8 cellular contexts compared by ENCODE assay signal in genomic region chr1:151165281-151165737, GRCh38. TPM values are rescaled to one million over a fixed set of nuclear protein-coding genes. Genes with fewer than 3 reads are reported as not detected.
DNase-seq lines count a peak whose midpoint lies in the region; ATAC-seq and TF ChIP-seq lines count a peak whose summit lies in the region.

No MANE protein-coding gene starts in this region.

- peak overlapping the region; percentile 89 for H2AFZ ChIP-seq in PC-9

- H3K4me1 ChIP-seq in CD4-positive, CD25-positive, alpha-beta regulatory T cell (ENCODE audit: control insufficient read depth, insufficient read depth, low read length, poor library complexity, severe bottlenecking), result peaks cover 34% of the 10 kb centered on the region
- H3K4me1 ChIP-seq in HAP-1, result peaks cover 10% of the 10 kb centered on the region
- peaks cover 15% of the 10 kb centered on the region; the same call in 1 of the 2 replicates for H3K4me1 ChIP-seq in PC-9 (replicated peaks; ENCODE audit: insufficient read depth)
- peaks cover 16% of the 10 kb centered on the region for H3K4me1 ChIP-seq in ectodermal cell (ENCODE audit: control insufficient read depth, insufficient read depth, low read length)
- H3K4me1 ChIP-seq in thymus (ENCODE audit: control insufficient read depth, insufficient read depth, low read length), result peaks cover 14% of the 10 kb centered on the region

- peak overlapping the region; percentile 95 to 98 (median 96) for H3K4me3 Mint-ChIP-seq in CD4-positive, CD25-positive, alpha-beta regulatory T cell

- H3K79me2 ChIP-seq in PC-9 (ENCODE audit: low read depth), result peaks cover 28% of the 10 kb centered on the region

- POLR2A ChIA-PET in PC-9 (lab: Charles Lee; ENCODE audit: unreplicated experiment), result interaction anchor here (0.5 to 0.8 kb wide), 3 partner anchors 24 to 352 kb away, joined by 9 to 21 read pairs (median 10); partner anchors contain the start of gene VPS72

- H3K4me1 Mint-ChIP-seq in CD4-positive, CD25-positive, alpha-beta regulatory T cell, result peaks cover 6 to 80% (median 39%) of the 10 kb centered on the region in 4 donors

- H3K27ac Mint-ChIP-seq in CD4-positive, CD25-positive, alpha-beta regulatory T cell, result peak overlapping the region; percentile 89 to 97 (median 97)

- H3K9me3 Mint-ChIP-seq in CD4-positive, CD25-positive, alpha-beta regulatory T cell, result no peaks in the 10 kb centered on the region

- in situ Hi-C loops in HAP-1 (cut with MboI; ENCODE audit: low sequenced_read_pairs), result no loop called here

- peak overlapping the region; percentile 65 for H3K27ac ChIP-seq in CD4-positive, CD25-positive, alpha-beta regulatory T cell (ENCODE audit: insufficient read depth, low read length, poor library complexity, severe bottlenecking)
- H3K27ac ChIP-seq in PC-9 (no peak overlapping the region), ectodermal cell (ENCODE audit: insufficient read depth, low read depth, low read length, poor library complexity, severe bottlenecking) (peak overlapping the region; percentile 72), thymus (ENCODE audit: low read depth) (peak overlapping the region; percentile 6)

- 3% methylated on average over 15 of the region's 15 CpGs for WGBS in ectodermal cell, 2 experiments
- 40% methylated on average over 15 of the region's 15 CpGs for WGBS in thymus

- peaks cover 29% of the 10 kb centered on the region for H3K36me3 Mint-ChIP-seq in CD4-positive, CD25-positive, alpha-beta regulatory T cell

- peaks cover 6% of the 10 kb centered on the region for H3K27me3 Mint-ChIP-seq in CD4-positive, CD25-positive, alpha-beta regulatory T cell

- no peaks in the 10 kb centered on the region for H3K9me2 ChIP-seq in PC-9 (ENCODE audit: insufficient read depth)

- CTCF ChIA-PET in PC-9 (lab: Charles Lee), result interaction anchor here (0.8 kb wide), 1 partner anchor 66 kb away, joined by 4 read pairs; no protein-coding TSS in a partner anchor

- peaks cover 36% of the 10 kb centered on the region for H3K36me3 ChIP-seq in CD4-positive, CD25-positive, alpha-beta regulatory T cell (ENCODE audit: control insufficient read depth, insufficient read depth, low read length)
- H3K36me3 ChIP-seq in HAP-1 (replicated peaks) (peaks cover 12% of the 10 kb centered on the region), PC-9 (ENCODE audit: low read depth) (no peaks in the 10 kb centered on the region), ectodermal cell (ENCODE audit: control insufficient read depth, insufficient read depth, low read length) (peaks cover 7% of the 10 kb centered on the region), thymus (ENCODE audit: control insufficient read depth, insufficient read depth) (peaks cover 35% of the 10 kb centered on the region)

- H4K20me1 ChIP-seq in PC-9 (ENCODE audit: insufficient read depth), result no peaks in the 10 kb centered on the region

- TF ChIP-seq CTCF in PC-9 (conservative IDR thresholded peaks at IDR 0.05), result no peak

- peak overlapping the region; percentile 77 for H3K4me2 ChIP-seq in PC-9

- no TSS peak for BruUV-seq in PC-9 (replicated peaks; lab: Mats Ljungman, UMichigan)

- peaks cover 6% of the 10 kb centered on the region; the same call in 1 of the 2 replicates for H3F3A ChIP-seq in PC-9 (ENCODE audit: insufficient read depth, low read depth)

- peak overlapping the region; percentile 100 for H3K4me3 ChIP-seq in CD4-positive, CD25-positive, alpha-beta regulatory T cell (ENCODE audit: low read depth, low read length)
- H3K4me3 ChIP-seq in HAP-1 (peak overlapping the region; percentile 87), PC-9 (peak overlapping the region; percentile 64), ectodermal cell (ENCODE audit: insufficient read depth, low read depth, low read length) (peak overlapping the region; percentile 95), thymus (ENCODE audit: low read length) (peak overlapping the region; percentile 64)

- H3K9me3 ChIP-seq in CD4-positive, CD25-positive, alpha-beta regulatory T cell (ENCODE audit: control insufficient read depth in 2 of 2, low read length in 2 of 2), result no peaks in the 10 kb centered on the region
- H3K9me3 ChIP-seq in HAP-1 (no peaks in the 10 kb centered on the region), PC-9 (ENCODE audit: insufficient read depth, low read depth) (no peaks in the 10 kb centered on the region), ectodermal cell (ENCODE audit: control insufficient read depth, low read length) (no peaks in the 10 kb centered on the region), thymus (ENCODE audit: control insufficient read depth) (no peaks in the 10 kb centered on the region)

- no peak for ATAC-seq in CD4-positive, CD25-positive, alpha-beta regulatory T cell (ENCODE audit: low read depth in 2 of 2)
- no peak for ATAC-seq in HG02623 (IDR thresholded peaks at IDR 0.05; ENCODE audit: unreplicated experiment)
- ATAC-seq in GM19324 (IDR thresholded peaks at IDR 0.05; ENCODE audit: low FRiP score, unreplicated experiment), result no peak

- no peaks in the 10 kb centered on the region for H3K27me3 ChIP-seq in CD4-positive, CD25-positive, alpha-beta regulatory T cell (ENCODE audit: control insufficient read depth, insufficient read depth, low read length)
- H3K27me3 ChIP-seq in HAP-1 (ENCODE audit: low read depth) (no peaks in the 10 kb centered on the region), PC-9 (ENCODE audit: insufficient read depth, low read depth) (no peaks in the 10 kb centered on the region), ectodermal cell (ENCODE audit: control insufficient read depth, insufficient read depth, low read length, poor library complexity, severe bottlenecking) (no peaks in the 10 kb centered on the region), thymus (ENCODE audit: control insufficient read depth, insufficient read depth) (no peaks in the 10 kb centered on the region)

- DNase-seq in CD4-positive, CD25-positive, alpha-beta regulatory T cell, result no peak
- DNase-seq in HAP-1 (ENCODE audit: low spot score in 2 of 2) (peak; percentile 37 to 69), PC-9 (peak in 1 of 2 experiments; percentile 21), medulla oblongata (ENCODE audit: extremely low spot score) (peak; percentile 59)

- intact Hi-C loops in PC-9 (cut with micrococcal nuclease; ENCODE audit: unreplicated experiment), result loop anchor here (1.0 to 5.0 kb wide), 2 partner anchors 19 to 158 kb away; partner anchors contain the start of genes MINDY1, PRUNE1 and SEMA6C

RNA-seq across cellular contexts. Expression of gene LYSMD1, which starts 0.4 kb away (rescaled TPM):
- total RNA-seq in CD4-positive, CD25-positive, alpha-beta regulatory T cell, result 0.54 TPM
- under 1 TPM in 3 of 4 donors, not detected in 1; 0.14 to 0.18 (median 0.14) TPM for polyA plus RNA-seq in CD4-positive, CD25-positive, alpha-beta regulatory T cell
- 7.6 and 12.8 TPM in 2 replicates for total RNA-seq in PC-9 (2021)
- polyA plus RNA-seq in ectodermal cell (2013, experiment 1 of 4), result 14.8 TPM
- polyA plus RNA-seq in ectodermal cell (2013, experiment 2 of 4), result 10.8 TPM
- polyA plus RNA-seq in ectodermal cell (2013, experiment 3 of 4), result 10.7 TPM
- polyA plus RNA-seq in ectodermal cell (2013, experiment 4 of 4), result 13.0 TPM
- polyA plus RNA-seq in thymus, result 7.7 TPM

RNA-seq across cellular contexts. Expression of gene SCNM1, which starts 0.6 kb away (rescaled TPM):
- 51.0 TPM for total RNA-seq in CD4-positive, CD25-positive, alpha-beta regulatory T cell
- polyA plus RNA-seq in CD4-positive, CD25-positive, alpha-beta regulatory T cell, result 100 to 1,000 TPM in 1 of 4 donors, 10 to 100 TPM in 3; 74.3 to 104 (median 90.5) TPM
- total RNA-seq in PC-9 (2021), result 42.5 and 47.7 TPM in 2 replicates
- 41.6 TPM for polyA plus RNA-seq in ectodermal cell (2013, experiment 1 of 4)
- 40.0 TPM for polyA plus RNA-seq in ectodermal cell (2013, experiment 2 of 4)
- polyA plus RNA-seq in ectodermal cell (2013, experiment 3 of 4), result 39.3 TPM
- polyA plus RNA-seq in ectodermal cell (2013, experiment 4 of 4), result 42.8 TPM
- 75.2 TPM for polyA plus RNA-seq in thymus

RNA-seq across cellular contexts. Expression of gene TNFAIP8L2, which starts 8.9 kb away (rescaled TPM):
- 4.3 TPM for total RNA-seq in CD4-positive, CD25-positive, alpha-beta regulatory T cell
- polyA plus RNA-seq in CD4-positive, CD25-positive, alpha-beta regulatory T cell, result 10 to 100 TPM; 32.9 to 62.5 (median 47.2) TPM
- total RNA-seq in PC-9 (2021), result not detected in 2 replicates
- polyA plus RNA-seq in ectodermal cell (2013, experiment 1 of 4), result not detected
- polyA plus RNA-seq in ectodermal cell (2013, experiment 2 of 4), result not detected
- not detected for polyA plus RNA-seq in ectodermal cell (2013, experiment 3 of 4)
- polyA plus RNA-seq in ectodermal cell (2013, experiment 4 of 4), result not detected
- 32.8 TPM for polyA plus RNA-seq in thymus

RNA-seq across cellular contexts. Expression of gene TMOD4, which starts 10.5 kb away (rescaled TPM):
- 3.3 TPM for total RNA-seq in CD4-positive, CD25-positive, alpha-beta regulatory T cell
- polyA plus RNA-seq in CD4-positive, CD25-positive, alpha-beta regulatory T cell, result not detected
- total RNA-seq in PC-9 (2021), result 1.2 TPM in 1 of 2 replicates, not detected in the other
- not detected for polyA plus RNA-seq in ectodermal cell (2013, experiment 1 of 4)
- 1.00 TPM for polyA plus RNA-seq in ectodermal cell (2013, experiment 2 of 4)
- 1.3 TPM for polyA plus RNA-seq in ectodermal cell (2013, experiment 3 of 4)
- 1.0 TPM for polyA plus RNA-seq in ectodermal cell (2013, experiment 4 of 4)
- 1.0 TPM for polyA plus RNA-seq in thymus

RNA-seq across cellular contexts. Expression of gene SEMA6C, which starts 18.9 kb away (rescaled TPM):
- total RNA-seq in CD4-positive, CD25-positive, alpha-beta regulatory T cell, result 7.2 TPM
- polyA plus RNA-seq in CD4-positive, CD25-positive, alpha-beta regulatory T cell, result under 1 TPM; 0.63 to 0.76 (median 0.73) TPM
- 5.6 and 6.1 TPM in 2 replicates for total RNA-seq in PC-9 (2021)
- 23.8 TPM for polyA plus RNA-seq in ectodermal cell (2013, experiment 1 of 4)
- 24.3 TPM for polyA plus RNA-seq in ectodermal cell (2013, experiment 2 of 4)
- polyA plus RNA-seq in ectodermal cell (2013, experiment 3 of 4), result 18.8 TPM
- 21.4 TPM for polyA plus RNA-seq in ectodermal cell (2013, experiment 4 of 4)
- polyA plus RNA-seq in thymus, result 24.3 TPM

Comparison
In these comparisons a context has a peak if more than half of its experiments do, and no peak if none do; other contexts are left out.
1. DNase-seq: peak in HAP-1 (2 of 2) and medulla oblongata (single experiment); none in CD4-positive, CD25-positive, alpha-beta regulatory T cell (0 of 3).
2. Peak in every context shown above with its lines, with median percentiles within 50 percentile points of each other: H3K4me3 ChIP-seq.